ENCODE assay signal across 9 cellular contexts in genomic region chr1:6041432-6042062, GRCh38. TPM values are rescaled to one million over a fixed set of nuclear protein-coding genes. Genes with fewer than 3 reads are reported as not detected.
DNase-seq lines count a peak whose midpoint lies in the region; ATAC-seq and TF ChIP-seq lines count a peak whose summit lies in the region.
"Had no signal": no experiment of that assay in that cellular context is flagged by ENCODE, and none has a peak within 500 bp of the region (broad histone marks: within the 10 kb centered on the region; RNA-seq: fewer than 3 reads in every experiment).

No MANE protein-coding gene starts in this region.

- ATAC-seq in HG02884 (IDR thresholded peaks at IDR 0.05; ENCODE audit: unreplicated experiment): no peak

- no peaks in the 10 kb centered on the region for H3K36me3 Mint-ChIP-seq in nephron progenitor cell (ENCODE audit: low read depth)
- peaks cover 52% of the 10 kb centered on the region for H3K36me3 Mint-ChIP-seq in T-helper 2 cell treated with Interferon-gamma antibody and Interleukin-4, amounts not matched to agents 5 μg/mL and 100 μg/mL, for 36 hours (ENCODE audit: low read depth)

- peak overlapping the region in 2 of 59 donors; percentile 3 to 5 for H3K27ac ChIP-seq in dorsolateral prefrontal cortex
- H3K27ac ChIP-seq: SJSA1 had no signal

- intact Hi-C loops in dorsolateral prefrontal cortex (cut with DNase I): no loop called here

- H3K4me1 Mint-ChIP-seq in nephron progenitor cell: peaks cover 50% of the 10 kb centered on the region
- peaks cover 14% of the 10 kb centered on the region for H3K4me1 Mint-ChIP-seq in T-helper 2 cell treated with Interferon-gamma antibody and Interleukin-4, amounts not matched to agents 5 μg/mL and 100 μg/mL, for 36 hours (ENCODE audit: low read depth)

- no peaks in the 10 kb centered on the region for H3K27me3 ChIP-seq in dorsolateral prefrontal cortex
- H3K27me3 ChIP-seq: SJSA1 had no signal

- H3K4me3 Mint-ChIP-seq in nephron progenitor cell: no peak overlapping the region
- no peak overlapping the region for H3K4me3 Mint-ChIP-seq in T-helper 2 cell treated with Interferon-gamma antibody and Interleukin-4, amounts not matched to agents 5 μg/mL and 100 μg/mL, for 36 hours

- no peak overlapping the region for H3K4me3 ChIP-seq in dorsolateral prefrontal cortex
- H3K4me3 ChIP-seq: SJSA1 had no signal

- no peak overlapping the region for H3K27ac Mint-ChIP-seq in nephron progenitor cell
- H3K27ac Mint-ChIP-seq in T-helper 2 cell treated with Interferon-gamma antibody and Interleukin-4, amounts not matched to agents 5 μg/mL and 100 μg/mL, for 36 hours: no peak overlapping the region

- no peaks in the 10 kb centered on the region for H3K9me3 Mint-ChIP-seq in nephron progenitor cell
- H3K9me3 Mint-ChIP-seq in T-helper 2 cell treated with Interferon-gamma antibody and Interleukin-4, amounts not matched to agents 5 μg/mL and 100 μg/mL, for 36 hours: no peaks in the 10 kb centered on the region

- peak; percentile 10 for DNase-seq in NCI-H1105 treated with DMSO at 0.1 percent for 48 hours (lab: John Stamatoyannopoulos, UW)
- no peak for DNase-seq in NCI-H1105 (lab: John Stamatoyannopoulos, UW)
- DNase-seq in NCI-H2196 treated with DMSO at 0.1 percent for 48 hours (lab: John Stamatoyannopoulos, UW; ENCODE audit: unreplicated experiment): peak; percentile 34
- DNase-seq in dorsolateral prefrontal cortex: peak in 4 of 10 donors; percentile 35 to 67 (median 46)
- peak; percentile 78 for DNase-seq in nephron progenitor cell
- DNase-seq in DMS114 treated with DMSO at 0.1 percent for 48 hours (lab: John Stamatoyannopoulos, UW; ENCODE audit: unreplicated experiment): no peak
- DNase-seq in T-helper 2 cell treated with Interferon-gamma antibody and Interleukin-4, amounts not matched to agents 5 μg/mL and 100 μg/mL, for 36 hours (ENCODE audit: low spot score): no peak

- peak in 53 of 56 donors; percentile 20 to 64 (median 45) for TF ChIP-seq CTCF in dorsolateral prefrontal cortex (IDR thresholded peaks at IDR 0.05 in 54 of 56, conservative IDR thresholded peaks at IDR 0.05 in 2 of 56; ENCODE audit: low read depth in 1 of 56, partially characterized antibody in 56 of 56)
- TF ChIP-seq CTCF in nephron progenitor cell (IDR thresholded peaks at IDR 0.05): peak; percentile 72

- peaks cover 46% of the 10 kb centered on the region for H3K27me3 Mint-ChIP-seq in nephron progenitor cell (ENCODE audit: low read depth, poor library complexity)
- H3K27me3 Mint-ChIP-seq in T-helper 2 cell treated with Interferon-gamma antibody and Interleukin-4, amounts not matched to agents 5 μg/mL and 100 μg/mL, for 36 hours (ENCODE audit: low read depth): no peaks in the 10 kb centered on the region

RNA-seq across cellular contexts. Expression of gene KCNAB2, which starts 4.1 kb away (rescaled TPM):
- total RNA-seq in dorsolateral prefrontal cortex: 100 to 1,000 TPM in 119 of 120 experiments, 10 to 100 TPM in 1; 82.3 to 377 (median 285) TPM

RNA-seq across cellular contexts. Expression of gene NPHP4, which starts 49.3 kb away (rescaled TPM):
- 10 to 100 TPM; 19.7 to 55.4 (median 34.0) TPM for total RNA-seq in dorsolateral prefrontal cortex

Comparison
In these comparisons a context has a peak if more than half of its experiments do, and no peak if none do; other contexts are left out.
1. DNase-seq: peak in NCI-H1105 treated with DMSO at 0.1 percent for 48 hours (single experiment), NCI-H2196 treated with DMSO at 0.1 percent for 48 hours (single experiment) and nephron progenitor cell (single experiment); none in NCI-H1105 (single experiment), DMS114 treated with DMSO at 0.1 percent for 48 hours (single experiment) and T-helper 2 cell treated with Interferon-gamma antibody and Interleukin-4, amounts not matched to agents 5 μg/mL and 100 μg/mL, for 36 hours (single experiment).